ENCODE assay signal across 1 cellular context in the genomic region with DNA sequence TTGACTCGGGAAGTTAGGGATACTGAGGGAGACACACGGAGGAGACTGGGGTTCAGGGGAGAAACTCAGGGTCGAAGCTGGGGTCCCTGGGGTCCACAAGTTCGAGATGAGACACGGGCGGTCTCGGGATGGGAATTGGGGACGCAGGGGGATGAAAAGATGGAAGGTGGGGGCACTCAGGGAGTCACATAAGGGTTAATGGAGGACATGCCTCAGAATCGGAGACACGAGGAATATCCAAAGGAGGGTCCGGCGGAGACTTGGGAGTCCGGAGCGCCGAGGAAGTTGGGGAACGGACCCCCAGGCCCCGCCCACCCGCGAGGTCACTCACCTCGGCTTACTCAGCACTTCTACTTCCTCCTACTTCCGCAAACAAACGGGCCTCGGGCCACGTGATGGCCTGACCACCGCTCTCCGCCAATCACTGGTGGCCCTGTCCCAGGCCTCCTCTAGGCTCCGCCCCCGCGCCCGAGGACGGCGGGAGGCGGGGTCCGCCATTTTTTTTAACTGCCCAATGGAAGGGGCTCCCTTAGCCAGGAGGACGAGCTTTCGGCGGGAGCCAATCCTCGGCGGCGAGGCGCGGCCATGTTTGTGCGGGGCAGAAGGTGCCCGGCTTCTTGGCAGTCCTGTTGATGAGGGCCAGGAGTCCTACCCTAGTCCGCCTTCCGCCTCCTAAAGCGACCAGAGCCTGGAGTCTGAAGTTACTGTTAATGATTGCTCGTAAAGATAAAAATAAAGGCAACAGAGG.
TF ChIP-seq lines count a peak whose summit lies in the region.

A gene with protein sequence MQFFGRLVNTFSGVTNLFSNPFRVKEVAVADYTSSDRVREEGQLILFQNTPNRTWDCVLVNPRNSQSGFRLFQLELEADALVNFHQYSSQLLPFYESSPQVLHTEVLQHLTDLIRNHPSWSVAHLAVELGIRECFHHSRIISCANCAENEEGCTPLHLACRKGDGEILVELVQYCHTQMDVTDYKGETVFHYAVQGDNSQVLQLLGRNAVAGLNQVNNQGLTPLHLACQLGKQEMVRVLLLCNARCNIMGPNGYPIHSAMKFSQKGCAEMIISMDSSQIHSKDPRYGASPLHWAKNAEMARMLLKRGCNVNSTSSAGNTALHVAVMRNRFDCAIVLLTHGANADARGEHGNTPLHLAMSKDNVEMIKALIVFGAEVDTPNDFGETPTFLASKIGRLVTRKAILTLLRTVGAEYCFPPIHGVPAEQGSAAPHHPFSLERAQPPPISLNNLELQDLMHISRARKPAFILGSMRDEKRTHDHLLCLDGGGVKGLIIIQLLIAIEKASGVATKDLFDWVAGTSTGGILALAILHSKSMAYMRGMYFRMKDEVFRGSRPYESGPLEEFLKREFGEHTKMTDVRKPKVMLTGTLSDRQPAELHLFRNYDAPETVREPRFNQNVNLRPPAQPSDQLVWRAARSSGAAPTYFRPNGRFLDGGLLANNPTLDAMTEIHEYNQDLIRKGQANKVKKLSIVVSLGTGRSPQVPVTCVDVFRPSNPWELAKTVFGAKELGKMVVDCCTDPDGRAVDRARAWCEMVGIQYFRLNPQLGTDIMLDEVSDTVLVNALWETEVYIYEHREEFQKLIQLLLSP (minus strand): TSS at position 378 of the 748 bp plus-strand sequence. CDS start 12,404 bp downstream, outside the sequence.

TF ChIP-seq in GM12878, 131 proteins besides CTCF, POLR2A, EP300 and RAD21 (continued from another document and continues in another):
- TF ChIP-seq ATF3 (IDR thresholded peaks at IDR 0.05; ENCODE audit: borderline replicate concordance, extremely low read depth, low read depth, low read length): peak; percentile 86
- peak; percentile 36 for TF ChIP-seq SIX5 (IDR thresholded peaks at IDR 0.05; ENCODE audit: low read depth, low read length, severe bottlenecking)
- peak; percentile 61 for TF ChIP-seq NR2C1 (IDR thresholded peaks at IDR 0.05)
- no peak for TF ChIP-seq JUNB (IDR thresholded peaks at IDR 0.05)
- TF ChIP-seq, protein P1, sequence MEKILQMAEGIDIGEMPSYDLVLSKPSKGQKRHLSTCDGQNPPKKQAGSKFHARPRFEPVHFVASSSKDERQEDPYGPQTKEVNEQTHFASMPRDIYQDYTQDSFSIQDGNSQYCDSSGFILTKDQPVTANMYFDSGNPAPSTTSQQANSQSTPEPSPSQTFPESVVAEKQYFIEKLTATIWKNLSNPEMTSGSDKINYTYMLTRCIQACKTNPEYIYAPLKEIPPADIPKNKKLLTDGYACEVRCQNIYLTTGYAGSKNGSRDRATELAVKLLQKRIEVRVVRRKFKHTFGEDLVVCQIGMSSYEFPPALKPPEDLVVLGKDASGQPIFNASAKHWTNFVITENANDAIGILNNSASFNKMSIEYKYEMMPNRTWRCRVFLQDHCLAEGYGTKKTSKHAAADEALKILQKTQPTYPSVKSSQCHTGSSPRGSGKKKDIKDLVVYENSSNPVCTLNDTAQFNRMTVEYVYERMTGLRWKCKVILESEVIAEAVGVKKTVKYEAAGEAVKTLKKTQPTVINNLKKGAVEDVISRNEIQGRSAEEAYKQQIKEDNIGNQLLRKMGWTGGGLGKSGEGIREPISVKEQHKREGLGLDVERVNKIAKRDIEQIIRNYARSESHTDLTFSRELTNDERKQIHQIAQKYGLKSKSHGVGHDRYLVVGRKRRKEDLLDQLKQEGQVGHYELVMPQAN (conservative IDR thresholded peaks at IDR 0.05): 0 out of 2 replicates have a peak, but pooled peaks have one; percentile 32
- peak; percentile 49 for TF ChIP-seq E4F1 (IDR thresholded peaks at IDR 0.05; ENCODE audit: borderline replicate concordance, partially characterized antibody)
- TF ChIP-seq NRF1 (conservative IDR thresholded peaks at IDR 0.05; ENCODE audit: low read depth, low read length): no peak
- TF ChIP-seq CREM (IDR thresholded peaks at IDR 0.05; ENCODE audit: low read depth): 0 out of 2 replicates have a peak, but pooled peaks have one; percentile 17
- 0 out of 2 replicates have a peak, but pooled peaks have one; percentile 18 for TF ChIP-seq GABPA (IDR thresholded peaks at IDR 0.05; ENCODE audit: low read depth)
- TF ChIP-seq CREB1 (IDR thresholded peaks at IDR 0.05; ENCODE audit: low read depth): peak; percentile 68; the same call in 1 of the 2 replicates
- TF ChIP-seq, protein P2, sequence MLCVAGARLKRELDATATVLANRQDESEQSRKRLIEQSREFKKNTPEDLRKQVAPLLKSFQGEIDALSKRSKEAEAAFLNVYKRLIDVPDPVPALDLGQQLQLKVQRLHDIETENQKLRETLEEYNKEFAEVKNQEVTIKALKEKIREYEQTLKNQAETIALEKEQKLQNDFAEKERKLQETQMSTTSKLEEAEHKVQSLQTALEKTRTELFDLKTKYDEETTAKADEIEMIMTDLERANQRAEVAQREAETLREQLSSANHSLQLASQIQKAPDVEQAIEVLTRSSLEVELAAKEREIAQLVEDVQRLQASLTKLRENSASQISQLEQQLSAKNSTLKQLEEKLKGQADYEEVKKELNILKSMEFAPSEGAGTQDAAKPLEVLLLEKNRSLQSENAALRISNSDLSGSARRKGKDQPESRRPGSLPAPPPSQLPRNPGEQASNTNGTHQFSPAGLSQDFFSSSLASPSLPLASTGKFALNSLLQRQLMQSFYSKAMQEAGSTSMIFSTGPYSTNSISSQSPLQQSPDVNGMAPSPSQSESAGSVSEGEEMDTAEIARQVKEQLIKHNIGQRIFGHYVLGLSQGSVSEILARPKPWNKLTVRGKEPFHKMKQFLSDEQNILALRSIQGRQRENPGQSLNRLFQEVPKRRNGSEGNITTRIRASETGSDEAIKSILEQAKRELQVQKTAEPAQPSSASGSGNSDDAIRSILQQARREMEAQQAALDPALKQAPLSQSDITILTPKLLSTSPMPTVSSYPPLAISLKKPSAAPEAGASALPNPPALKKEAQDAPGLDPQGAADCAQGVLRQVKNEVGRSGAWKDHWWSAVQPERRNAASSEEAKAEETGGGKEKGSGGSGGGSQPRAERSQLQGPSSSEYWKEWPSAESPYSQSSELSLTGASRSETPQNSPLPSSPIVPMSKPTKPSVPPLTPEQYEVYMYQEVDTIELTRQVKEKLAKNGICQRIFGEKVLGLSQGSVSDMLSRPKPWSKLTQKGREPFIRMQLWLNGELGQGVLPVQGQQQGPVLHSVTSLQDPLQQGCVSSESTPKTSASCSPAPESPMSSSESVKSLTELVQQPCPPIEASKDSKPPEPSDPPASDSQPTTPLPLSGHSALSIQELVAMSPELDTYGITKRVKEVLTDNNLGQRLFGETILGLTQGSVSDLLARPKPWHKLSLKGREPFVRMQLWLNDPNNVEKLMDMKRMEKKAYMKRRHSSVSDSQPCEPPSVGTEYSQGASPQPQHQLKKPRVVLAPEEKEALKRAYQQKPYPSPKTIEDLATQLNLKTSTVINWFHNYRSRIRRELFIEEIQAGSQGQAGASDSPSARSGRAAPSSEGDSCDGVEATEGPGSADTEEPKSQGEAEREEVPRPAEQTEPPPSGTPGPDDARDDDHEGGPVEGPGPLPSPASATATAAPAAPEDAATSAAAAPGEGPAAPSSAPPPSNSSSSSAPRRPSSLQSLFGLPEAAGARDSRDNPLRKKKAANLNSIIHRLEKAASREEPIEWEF (IDR thresholded peaks at IDR 0.05; ENCODE audit: insufficient replicate concordance, low read depth, low read length): no peak
- TF ChIP-seq KAT2A (conservative IDR thresholded peaks at IDR 0.05; ENCODE audit: control insufficient read depth, low read depth, low read length): no peak
- TF ChIP-seq CBFB (IDR thresholded peaks at IDR 0.05; ENCODE audit: low read depth): 0 out of 2 replicates have a peak, but pooled peaks have one; percentile 17
- peak; percentile 95 for TF ChIP-seq RAD51 (IDR thresholded peaks at IDR 0.05)
- TF ChIP-seq NFYA (IDR thresholded peaks at IDR 0.05; ENCODE audit: borderline replicate concordance, low read depth, low read length): no peak
- TF ChIP-seq ZZZ3 (IDR thresholded peaks at IDR 0.05; ENCODE audit: control insufficient read depth, insufficient read length, low read depth): no peak
- peak; percentile 49; the same call in 1 of the 2 replicates for TF ChIP-seq CHD2 (IDR thresholded peaks at IDR 0.05; ENCODE audit: borderline replicate concordance, low read depth, low read length)
- TF ChIP-seq, protein P3, sequence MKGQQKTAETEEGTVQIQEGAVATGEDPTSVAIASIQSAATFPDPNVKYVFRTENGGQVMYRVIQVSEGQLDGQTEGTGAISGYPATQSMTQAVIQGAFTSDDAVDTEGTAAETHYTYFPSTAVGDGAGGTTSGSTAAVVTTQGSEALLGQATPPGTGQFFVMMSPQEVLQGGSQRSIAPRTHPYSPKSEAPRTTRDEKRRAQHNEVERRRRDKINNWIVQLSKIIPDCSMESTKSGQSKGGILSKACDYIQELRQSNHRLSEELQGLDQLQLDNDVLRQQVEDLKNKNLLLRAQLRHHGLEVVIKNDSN (IDR thresholded peaks at IDR 0.05; ENCODE audit: borderline replicate concordance, extremely low read length, insufficient read depth, low read depth, low read length): peak; percentile 95
- peak; percentile 15; the same call in 1 of the 2 replicates for TF ChIP-seq ZBTB40 (IDR thresholded peaks at IDR 0.05; ENCODE audit: borderline replicate concordance)
- TF ChIP-seq, protein P4, sequence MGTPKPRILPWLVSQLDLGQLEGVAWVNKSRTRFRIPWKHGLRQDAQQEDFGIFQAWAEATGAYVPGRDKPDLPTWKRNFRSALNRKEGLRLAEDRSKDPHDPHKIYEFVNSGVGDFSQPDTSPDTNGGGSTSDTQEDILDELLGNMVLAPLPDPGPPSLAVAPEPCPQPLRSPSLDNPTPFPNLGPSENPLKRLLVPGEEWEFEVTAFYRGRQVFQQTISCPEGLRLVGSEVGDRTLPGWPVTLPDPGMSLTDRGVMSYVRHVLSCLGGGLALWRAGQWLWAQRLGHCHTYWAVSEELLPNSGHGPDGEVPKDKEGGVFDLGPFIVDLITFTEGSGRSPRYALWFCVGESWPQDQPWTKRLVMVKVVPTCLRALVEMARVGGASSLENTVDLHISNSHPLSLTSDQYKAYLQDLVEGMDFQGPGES (IDR thresholded peaks at IDR 0.05): peak; percentile 54; the same call in 1 of the 2 replicates
- peak in 1 of 2 experiments; percentile 61; a peak in 1 of 3 replicates for TF ChIP-seq EGR1 (IDR thresholded peaks at IDR 0.05; ENCODE audit: borderline replicate concordance in 1 of 2, low read depth in 2 of 2, low read length in 2 of 2)
- peak; percentile 40; the same call in 1 of the 2 replicates for TF ChIP-seq TAF1 (IDR thresholded peaks at IDR 0.05; ENCODE audit: borderline replicate concordance, low read depth, low read length)
- TF ChIP-seq PKNOX1 (IDR thresholded peaks at IDR 0.05): peak; percentile 86
- TF ChIP-seq MXI1 (IDR thresholded peaks at IDR 0.05; ENCODE audit: low read depth, low read length): 0 out of 2 replicates have a peak, but pooled peaks have one; percentile 3
